10 cellular contexts compared by ENCODE assay signal in the genomic region with DNA sequence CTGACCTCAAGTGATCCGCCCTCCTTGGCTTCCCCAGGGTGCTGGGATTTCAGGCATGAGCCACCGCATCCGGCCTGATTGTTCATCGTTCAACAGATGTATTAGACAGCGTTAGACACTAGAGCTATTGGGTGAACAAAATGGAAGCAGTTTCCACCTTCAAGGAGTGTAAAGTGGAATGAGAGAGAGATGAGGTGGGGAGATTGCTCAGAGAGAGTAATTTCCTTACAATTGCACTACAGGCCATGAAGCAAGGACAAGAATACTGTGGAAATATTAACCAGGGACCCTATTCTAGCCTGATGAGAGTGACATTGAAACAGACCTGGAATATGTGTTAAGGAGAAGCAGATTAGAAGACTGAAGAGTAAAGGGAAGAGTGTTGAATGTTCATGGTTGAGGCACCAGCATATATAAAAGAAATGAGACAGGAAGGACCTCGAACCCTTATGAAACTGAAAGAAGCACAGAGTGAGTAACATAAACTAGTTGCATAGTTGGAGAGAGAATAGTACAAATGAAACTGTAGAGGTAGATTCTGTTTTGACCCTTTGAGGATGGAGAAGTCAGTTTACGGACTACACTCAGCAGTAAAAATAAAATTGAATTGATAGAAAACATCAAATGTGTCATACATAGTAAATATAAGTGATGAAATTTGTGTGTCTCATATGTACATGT.
DNase-seq lines count a peak whose midpoint lies in the region; ATAC-seq and TF ChIP-seq lines count a peak whose summit lies in the region.
"Had no signal": no experiment of that assay in that cellular context is flagged by ENCODE, and none has a peak within 500 bp of the region (broad histone marks: within the 10 kb centered on the region; RNA-seq: fewer than 3 reads in every experiment).

No MANE protein-coding gene starts in this region.

- DNase-seq in activated naive CD4-positive, alpha-beta T cell treated with anti-CD3 and anti-CD28 coated beads, Interleukin-2, amount 10 ng/mL, durations not matched to agents 7 days and 5 days: no peak
- no peak for DNase-seq in activated naive CD4-positive, alpha-beta T cell (lab: John Stamatoyannopoulos, UW)
- DNase-seq in NAMALWA (ENCODE audit: low spot score) (peak; percentile 40), tibial artery (no peak), midbrain (lab: John Stamatoyannopoulos, UW) (no peak)
- no peak for DNase-seq in stimulated activated naive CD4-positive, alpha-beta T cell (lab: John Stamatoyannopoulos, UW)
- DNase-seq: Karpas-422 had no signal

- H3K36me3 ChIP-seq in tibial artery: no peaks in the 10 kb centered on the region

- no peaks in the 10 kb centered on the region for H3K27me3 Mint-ChIP-seq in activated naive CD4-positive, alpha-beta T cell treated with anti-CD3 and anti-CD28 coated beads, Interleukin-2, amount 10 ng/mL, durations not matched to agents 7 days and 5 days
- no peaks in the 10 kb centered on the region for H3K27me3 Mint-ChIP-seq in stimulated activated naive CD8-positive, alpha-beta T cell treated with anti-CD3 and anti-CD28 coated beads, Interleukin-15, Interleukin-2, amounts not matched to agents 100 ng/mL and 50 ng/mL, for 24 hours
- H3K27me3 Mint-ChIP-seq: brain had no signal

- H3K27ac ChIP-seq in tibial artery: no peak overlapping the region

- TF ChIP-seq CTCF in tibial artery (IDR thresholded peaks at IDR 0.05): no peak

- no peaks in the 10 kb centered on the region for H3K9me3 ChIP-seq in tibial artery

- peaks cover 0 to 21% (median 10%) of the 10 kb centered on the region in 4 donors for H3K4me1 ChIP-seq in tibial artery

- H3K27me3 ChIP-seq in tibial artery: no peaks in the 10 kb centered on the region

- ATAC-seq in HG02759 (IDR thresholded peaks at IDR 0.05; ENCODE audit: unreplicated experiment): peak; percentile 85

- CTCF ChIA-PET in activated naive CD4-positive, alpha-beta T cell treated with anti-CD3 and anti-CD28 coated beads, Interleukin-2, amount 10 ng/mL, durations not matched to agents 7 days and 5 days (lab: Charles Lee): no interaction called here

- H3K4me3 ChIP-seq in tibial artery: no peak overlapping the region

- H3K4me1 Mint-ChIP-seq in activated naive CD4-positive, alpha-beta T cell treated with anti-CD3 and anti-CD28 coated beads, Interleukin-2, amount 10 ng/mL, durations not matched to agents 7 days and 5 days: peaks cover 37% of the 10 kb centered on the region
- H3K4me1 Mint-ChIP-seq in stimulated activated naive CD8-positive, alpha-beta T cell treated with anti-CD3 and anti-CD28 coated beads, Interleukin-15, Interleukin-2, amounts not matched to agents 100 ng/mL and 50 ng/mL, for 24 hours (ENCODE audit: low read depth): peaks cover 39% of the 10 kb centered on the region

- H3K27ac Mint-ChIP-seq in activated naive CD4-positive, alpha-beta T cell treated with anti-CD3 and anti-CD28 coated beads, Interleukin-2, amount 10 ng/mL, durations not matched to agents 7 days and 5 days: peak overlapping the region; percentile 93
- H3K27ac Mint-ChIP-seq in stimulated activated naive CD8-positive, alpha-beta T cell treated with anti-CD3 and anti-CD28 coated beads, Interleukin-15, Interleukin-2, amounts not matched to agents 100 ng/mL and 50 ng/mL, for 24 hours: peak overlapping the region; percentile 74
- H3K27ac Mint-ChIP-seq: brain had no signal

- H3K36me3 Mint-ChIP-seq in activated naive CD4-positive, alpha-beta T cell treated with anti-CD3 and anti-CD28 coated beads, Interleukin-2, amount 10 ng/mL, durations not matched to agents 7 days and 5 days: peaks cover 13% of the 10 kb centered on the region
- peaks cover 7% of the 10 kb centered on the region for H3K36me3 Mint-ChIP-seq in stimulated activated naive CD8-positive, alpha-beta T cell treated with anti-CD3 and anti-CD28 coated beads, Interleukin-15, Interleukin-2, amounts not matched to agents 100 ng/mL and 50 ng/mL, for 24 hours (ENCODE audit: low read depth)

- H3K9me3 Mint-ChIP-seq in activated naive CD4-positive, alpha-beta T cell treated with anti-CD3 and anti-CD28 coated beads, Interleukin-2, amount 10 ng/mL, durations not matched to agents 7 days and 5 days: no peaks in the 10 kb centered on the region
- H3K9me3 Mint-ChIP-seq in stimulated activated naive CD8-positive, alpha-beta T cell treated with anti-CD3 and anti-CD28 coated beads, Interleukin-15, Interleukin-2, amounts not matched to agents 100 ng/mL and 50 ng/mL, for 24 hours: no peaks in the 10 kb centered on the region

- H3K4me3 Mint-ChIP-seq in activated naive CD4-positive, alpha-beta T cell treated with anti-CD3 and anti-CD28 coated beads, Interleukin-2, amount 10 ng/mL, durations not matched to agents 7 days and 5 days: peak overlapping the region; percentile 8
- peak overlapping the region; percentile 2 for H3K4me3 Mint-ChIP-seq in stimulated activated naive CD8-positive, alpha-beta T cell treated with anti-CD3 and anti-CD28 coated beads, Interleukin-15, Interleukin-2, amounts not matched to agents 100 ng/mL and 50 ng/mL, for 24 hours
- H3K4me3 Mint-ChIP-seq: brain had no signal

- intact Hi-C loops in tibial artery (cut with DNase I; ENCODE audit: low total_unique reads): no loop called here
